Comparison of ENCODE assay signal across 1 cellular context in the genomic region with DNA sequence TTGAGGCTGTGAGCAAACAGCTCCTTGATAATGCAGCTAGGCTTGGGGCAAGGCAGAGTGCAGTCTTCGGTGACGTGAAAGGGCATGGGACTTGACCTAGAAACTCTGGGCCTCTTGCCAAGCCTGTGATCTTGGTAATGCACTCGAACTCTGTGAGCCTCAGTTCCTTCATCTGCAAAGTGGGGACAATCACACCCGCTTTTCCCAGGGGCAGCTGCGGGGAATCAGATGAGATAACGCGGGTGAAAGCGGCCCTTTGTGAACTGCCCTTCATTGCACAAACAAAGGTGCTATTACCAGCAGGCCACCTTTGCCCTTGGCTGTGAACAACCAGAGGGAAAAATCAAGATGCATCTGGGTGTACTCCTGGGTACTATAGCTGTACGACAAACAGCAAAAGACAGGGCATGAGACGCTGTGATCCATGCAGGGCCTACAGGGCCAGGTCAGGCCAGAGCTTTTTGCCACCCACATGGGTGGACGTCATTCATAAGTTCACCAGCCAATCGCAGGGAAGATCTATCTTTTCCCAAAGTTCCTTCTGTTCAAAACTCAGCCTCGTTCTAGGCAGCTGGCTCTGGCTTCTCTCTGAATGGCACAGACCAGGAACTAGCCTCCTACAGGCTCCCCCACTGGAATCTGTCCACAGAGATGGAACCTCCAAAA.
TF ChIP-seq lines count a peak whose summit lies in the region.

No MANE protein-coding gene starts in this region.

TF ChIP-seq in K562, 482 proteins besides CTCF, POLR2A, EP300 and RAD21:
- TF ChIP-seq CXXC5 (CRISPR knock-in tag; IDR thresholded peaks at IDR 0.05), result no peak
- TF ChIP-seq KAT8 (IDR thresholded peaks at IDR 0.05; ENCODE audit: low read depth), result no peak
- TF ChIP-seq MAFK (IDR thresholded peaks at IDR 0.05; ENCODE audit: low read length), result no peak
- TF ChIP-seq, protein P1, sequence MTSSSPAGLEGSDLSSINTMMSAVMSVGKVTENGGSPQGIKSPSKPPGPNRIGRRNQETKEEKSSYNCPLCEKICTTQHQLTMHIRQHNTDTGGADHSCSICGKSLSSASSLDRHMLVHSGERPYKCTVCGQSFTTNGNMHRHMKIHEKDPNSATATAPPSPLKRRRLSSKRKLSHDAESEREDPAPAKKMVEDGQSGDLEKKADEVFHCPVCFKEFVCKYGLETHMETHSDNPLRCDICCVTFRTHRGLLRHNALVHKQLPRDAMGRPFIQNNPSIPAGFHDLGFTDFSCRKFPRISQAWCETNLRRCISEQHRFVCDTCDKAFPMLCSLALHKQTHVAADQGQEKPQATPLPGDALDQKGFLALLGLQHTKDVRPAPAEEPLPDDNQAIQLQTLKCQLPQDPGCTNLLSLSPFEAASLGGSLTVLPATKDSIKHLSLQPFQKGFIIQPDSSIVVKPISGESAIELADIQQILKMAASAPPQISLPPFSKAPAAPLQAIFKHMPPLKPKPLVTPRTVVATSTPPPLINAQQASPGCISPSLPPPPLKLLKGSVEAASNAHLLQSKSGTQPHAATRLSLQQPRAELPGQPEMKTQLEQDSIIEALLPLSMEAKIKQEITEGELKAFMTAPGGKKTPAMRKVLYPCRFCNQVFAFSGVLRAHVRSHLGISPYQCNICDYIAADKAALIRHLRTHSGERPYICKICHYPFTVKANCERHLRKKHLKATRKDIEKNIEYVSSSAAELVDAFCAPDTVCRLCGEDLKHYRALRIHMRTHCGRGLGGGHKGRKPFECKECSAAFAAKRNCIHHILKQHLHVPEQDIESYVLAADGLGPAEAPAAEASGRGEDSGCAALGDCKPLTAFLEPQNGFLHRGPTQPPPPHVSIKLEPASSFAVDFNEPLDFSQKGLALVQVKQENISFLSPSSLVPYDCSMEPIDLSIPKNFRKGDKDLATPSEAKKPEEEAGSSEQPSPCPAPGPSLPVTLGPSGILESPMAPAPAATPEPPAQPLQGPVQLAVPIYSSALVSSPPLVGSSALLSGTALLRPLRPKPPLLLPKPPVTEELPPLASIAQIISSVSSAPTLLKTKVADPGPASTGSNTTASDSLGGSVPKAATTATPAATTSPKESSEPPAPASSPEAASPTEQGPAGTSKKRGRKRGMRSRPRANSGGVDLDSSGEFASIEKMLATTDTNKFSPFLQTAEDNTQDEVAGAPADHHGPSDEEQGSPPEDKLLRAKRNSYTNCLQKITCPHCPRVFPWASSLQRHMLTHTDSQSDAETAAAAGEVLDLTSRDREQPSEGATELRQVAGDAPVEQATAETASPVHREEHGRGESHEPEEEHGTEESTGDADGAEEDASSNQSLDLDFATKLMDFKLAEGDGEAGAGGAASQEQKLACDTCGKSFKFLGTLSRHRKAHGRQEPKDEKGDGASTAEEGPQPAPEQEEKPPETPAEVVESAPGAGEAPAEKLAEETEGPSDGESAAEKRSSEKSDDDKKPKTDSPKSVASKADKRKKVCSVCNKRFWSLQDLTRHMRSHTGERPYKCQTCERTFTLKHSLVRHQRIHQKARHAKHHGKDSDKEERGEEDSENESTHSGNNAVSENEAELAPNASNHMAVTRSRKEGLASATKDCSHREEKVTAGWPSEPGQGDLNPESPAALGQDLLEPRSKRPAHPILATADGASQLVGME (CRISPR knock-in tag; IDR thresholded peaks at IDR 0.05), result no peak
- TF ChIP-seq PTTG1 (tag; IDR thresholded peaks at IDR 0.05; ENCODE audit: low read depth), result no peak
- 0 out of 4 replicates have a peak, but pooled peaks of 1 of the 2 experiments have one; percentile 12 for TF ChIP-seq RCOR1 (IDR thresholded peaks at IDR 0.05; ENCODE audit: borderline replicate concordance in 1 of 2, low read depth in 2 of 2, low read length in 2 of 2)
- peak; percentile 56 to 61; a peak in 1 of 4 replicates for TF ChIP-seq KDM1A (IDR thresholded peaks at IDR 0.05)
- TF ChIP-seq RBM25 (IDR thresholded peaks at IDR 0.05; ENCODE audit: low read depth, low read length, severe bottlenecking), result peak; percentile 66
- peak; percentile 78 for TF ChIP-seq BCOR (IDR thresholded peaks at IDR 0.05)
- TF ChIP-seq ESRRA (IDR thresholded peaks at IDR 0.05; ENCODE audit: borderline replicate concordance, low read depth), result peak; percentile 41; the same call in 1 of the 2 replicates
- peak; percentile 80 for TF ChIP-seq NFIC (IDR thresholded peaks at IDR 0.05)
- TF ChIP-seq, protein P2, sequence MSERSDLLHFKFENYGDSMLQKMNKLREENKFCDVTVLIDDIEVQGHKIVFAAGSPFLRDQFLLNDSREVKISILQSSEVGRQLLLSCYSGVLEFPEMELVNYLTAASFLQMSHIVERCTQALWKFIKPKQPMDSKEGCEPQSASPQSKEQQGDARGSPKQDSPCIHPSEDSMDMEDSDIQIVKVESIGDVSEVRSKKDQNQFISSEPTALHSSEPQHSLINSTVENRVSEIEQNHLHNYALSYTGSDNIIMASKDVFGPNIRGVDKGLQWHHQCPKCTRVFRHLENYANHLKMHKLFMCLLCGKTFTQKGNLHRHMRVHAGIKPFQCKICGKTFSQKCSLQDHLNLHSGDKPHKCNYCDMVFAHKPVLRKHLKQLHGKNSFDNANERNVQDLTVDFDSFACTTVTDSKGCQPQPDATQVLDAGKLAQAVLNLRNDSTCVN (CRISPR knock-in tag; IDR thresholded peaks at IDR 0.05), result no peak
TF ChIP-seq in K562: peak in this region for 6.
